6 cellular contexts compared by ENCODE assay signal in the genomic region with DNA sequence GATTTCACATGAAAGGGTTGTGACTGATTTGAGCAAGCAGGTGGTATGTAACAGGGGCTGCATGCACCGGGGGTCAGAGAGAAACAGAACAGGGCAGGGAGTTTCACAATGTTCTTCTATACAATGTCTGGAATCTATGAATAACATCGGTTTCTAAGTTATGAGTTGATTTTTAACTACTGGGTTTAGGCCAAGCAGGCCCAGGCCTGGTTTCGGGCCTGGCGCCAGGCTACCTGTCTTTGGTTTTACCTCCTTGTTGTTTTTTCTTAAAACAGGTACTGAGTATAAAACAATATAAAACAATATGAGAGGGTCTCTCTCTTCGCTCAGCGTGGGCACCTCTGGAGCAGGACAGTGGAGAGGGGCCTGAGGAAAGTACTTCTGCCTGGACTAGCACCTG. TPM values are rescaled to one million over a fixed set of nuclear protein-coding genes. Genes with fewer than 3 reads are reported as not detected.
"Had no signal": no experiment of that assay in that cellular context is flagged by ENCODE, and none has a peak within 500 bp of the region (broad histone marks: within the 10 kb centered on the region; RNA-seq: fewer than 3 reads in every experiment).

No MANE protein-coding gene starts in this region.

RNA-seq across cellular contexts. Expression of a gene that starts 32.5 kb away (rescaled TPM):
- total RNA-seq: activated CD4-positive, alpha-beta memory T cell treated with anti-CD3 and anti-CD28 coated beads, Interleukin-2, amount 10 ng/mL, durations not matched to agents 7 days and 5 days; activated CD4-positive, alpha-beta T cell treated with anti-CD3 and anti-CD28 coated beads, Interleukin-2, amount 10 ng/mL, durations not matched to agents 7 days and 5 days; activated naive CD4-positive, alpha-beta T cell treated with anti-CD3 and anti-CD28 coated beads, Interleukin-2, amount 50 U/mL, for 72 hours; activated naive CD8-positive, alpha-beta T cell treated with anti-CD3 and anti-CD28 coated beads, Interleukin-2, amount 10 ng/mL, durations not matched to agents 7 days and 5 days; activated T-cell treated with anti-CD3 and anti-CD28 coated beads, Interleukin-2, amount 50 U/mL, for 72 hours; T-helper 17 cell had no signal
